ENCODE assay signal across 18 cellular contexts in the genomic region with DNA sequence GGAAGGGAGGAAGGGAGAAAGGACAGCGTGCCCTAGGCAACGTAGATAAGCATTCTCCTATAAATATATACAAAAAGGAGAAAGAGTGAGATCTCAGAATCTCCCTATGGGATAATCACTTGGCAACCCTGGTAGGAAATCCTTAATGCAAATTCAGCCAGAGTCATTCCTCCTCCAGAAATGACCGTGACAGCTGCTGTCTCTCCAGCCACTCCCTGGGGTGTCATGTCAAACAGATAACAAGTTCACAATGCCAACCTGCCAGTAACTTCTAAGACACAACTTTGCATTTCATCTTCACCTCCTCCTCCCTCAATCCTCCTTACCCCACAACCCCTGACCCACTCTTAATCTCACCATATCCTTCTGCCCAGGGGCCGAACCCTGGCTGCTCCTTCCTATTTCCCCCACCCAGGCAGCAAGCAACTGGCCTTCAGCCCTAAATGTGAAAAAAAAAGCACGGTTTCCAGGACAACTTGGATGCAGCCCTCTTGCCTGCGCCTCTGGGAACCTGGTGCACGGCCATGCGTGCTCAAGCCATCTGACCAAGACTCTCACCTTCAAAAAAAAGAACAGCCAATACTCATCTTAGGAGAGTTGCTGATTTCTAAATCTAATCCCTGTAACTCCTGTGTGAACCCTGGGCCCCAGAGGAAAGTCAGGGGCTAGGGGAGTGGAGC.
DNase-seq lines count a peak whose midpoint lies in the region; ATAC-seq, FAIRE-seq and TF ChIP-seq lines count a peak whose summit lies in the region.
"Had no signal": no experiment of that assay in that cellular context is flagged by ENCODE, and none has a peak within 500 bp of the region (broad histone marks: within the 10 kb centered on the region; RNA-seq: fewer than 3 reads in every experiment).

No MANE protein-coding gene starts in this region.

- H3K9me3 ChIP-seq in SJCRH30 (replicated peaks) (peaks cover 4% of the 10 kb centered on the region), WERI-Rb-1 (ENCODE audit: severe bottlenecking) (peaks cover 5% of the 10 kb centered on the region)

- intact Hi-C loops in activated CD8-positive, alpha-beta T cell treated with anti-CD3 and anti-CD28 coated beads for 36 hours (cut with micrococcal nuclease): no loop called here

- H3K27me3 ChIP-seq in SJCRH30 (no peaks in the 10 kb centered on the region), WERI-Rb-1 (ENCODE audit: insufficient read depth, low read depth, severe bottlenecking) (peaks cover 32% of the 10 kb centered on the region)

- H3K27ac ChIP-seq in SJCRH30 (peak overlapping the region; percentile 61), WERI-Rb-1 (no peak overlapping the region)

- no peak for TF ChIP-seq CTCF in glutamatergic neuron (IDR thresholded peaks at IDR 0.05; ENCODE audit: partially characterized antibody, unreplicated experiment)
- TF ChIP-seq CTCF in WERI-Rb-1 (IDR thresholded peaks at IDR 0.05; ENCODE audit: low read depth, low read length): no peak
- TF ChIP-seq CTCF in activated CD8-positive, alpha-beta T cell treated with anti-CD3 and anti-CD28 coated beads for 36 hours (IDR thresholded peaks at IDR 0.05): no peak

- H3K4me3 ChIP-seq in SJCRH30 (peak overlapping the region; percentile 24), WERI-Rb-1 (ENCODE audit: low read depth, low read length) (no peak overlapping the region)

- TF ChIP-seq POLR2A in H54 (IDR thresholded peaks at IDR 0.05; ENCODE audit: low read depth, low read length): no peak

- POLR2A ChIA-PET in activated CD8-positive, alpha-beta T cell treated with anti-CD3 and anti-CD28 coated beads for 36 hours (lab: Charles Lee): no interaction called here

- no peak for FAIRE-seq in H54 (lab: Jason Lieb, UNC)

- ATAC-seq in activated CD8-positive, alpha-beta T cell treated with anti-CD3 and anti-CD28 coated beads for 36 hours: no peak
- ATAC-seq in HG03469 (IDR thresholded peaks at IDR 0.05; ENCODE audit: unreplicated experiment): no peak

- peaks cover 29% of the 10 kb centered on the region for H3K4me1 ChIP-seq in SJCRH30

- peaks cover 2% of the 10 kb centered on the region for H3K27me3 Mint-ChIP-seq in glutamatergic neuron (ENCODE audit: unreplicated experiment)
- H3K27me3 Mint-ChIP-seq in activated CD8-positive, alpha-beta T cell treated with anti-CD3 and anti-CD28 coated beads for 36 hours: peaks cover 2% of the 10 kb centered on the region
- H3K27me3 Mint-ChIP-seq: CD4-positive, alpha-beta T cell had no signal

- H3K27ac Mint-ChIP-seq in glutamatergic neuron (ENCODE audit: unreplicated experiment): no peak overlapping the region
- no peak overlapping the region for H3K27ac Mint-ChIP-seq in activated CD8-positive, alpha-beta T cell treated with anti-CD3 and anti-CD28 coated beads for 36 hours
- H3K27ac Mint-ChIP-seq: CD4-positive, alpha-beta T cell had no signal

- CTCF ChIA-PET in activated CD8-positive, alpha-beta T cell treated with anti-CD3 and anti-CD28 coated beads for 36 hours (lab: Charles Lee): no interaction called here

- peaks cover 4% of the 10 kb centered on the region for H3K36me3 Mint-ChIP-seq in glutamatergic neuron (ENCODE audit: unreplicated experiment)
- H3K36me3 Mint-ChIP-seq in activated CD8-positive, alpha-beta T cell treated with anti-CD3 and anti-CD28 coated beads for 36 hours (ENCODE audit: low read depth): no peaks in the 10 kb centered on the region

- H3K4me1 Mint-ChIP-seq in glutamatergic neuron (ENCODE audit: low read depth, unreplicated experiment): peaks cover 16% of the 10 kb centered on the region
- H3K4me1 Mint-ChIP-seq in activated CD8-positive, alpha-beta T cell treated with anti-CD3 and anti-CD28 coated beads for 36 hours (ENCODE audit: low read depth): no peaks in the 10 kb centered on the region

- DNase-seq in Ammon's horn (ENCODE audit: low spot score) (peak; percentile 37), SJCRH30 (peak; percentile 60 to 80), glutamatergic neuron (no peak), myocyte (ENCODE audit: low read depth) (peak; percentile 23), WERI-Rb-1 (no peak), H54 (ENCODE audit: insufficient read length, low spot score) (no peak)
- DNase-seq in activated CD8-positive, alpha-beta T cell treated with anti-CD3 and anti-CD28 coated beads for 36 hours: no peak
- DNase-seq: AML-193; CD4-positive, alpha-beta T cell; HCEC 1CT; MV-4-11; NCI-H1436 treated with DMSO at 0.1 percent for 48 hours; NCI-H2227 treated with DMSO at 0.1 percent for 48 hours; NCI-H524 treated with DMSO at 0.1 percent for 48 hours; NK-92 treated with Interleukin-12 subunit alpha and Interleukin-12 subunit beta, amount 100 ng/mL, for 24 hours; OCI-M1; RPMI8226 had no signal

- H3K36me3 ChIP-seq in SJCRH30 (no peaks in the 10 kb centered on the region), WERI-Rb-1 (no peaks in the 10 kb centered on the region)

- H3K4me3 Mint-ChIP-seq in glutamatergic neuron (ENCODE audit: unreplicated experiment): peak overlapping the region; percentile 25
- H3K4me3 Mint-ChIP-seq in activated CD8-positive, alpha-beta T cell treated with anti-CD3 and anti-CD28 coated beads for 36 hours: no peak overlapping the region
- H3K4me3 Mint-ChIP-seq: CD4-positive, alpha-beta T cell had no signal

- H3K9me3 Mint-ChIP-seq in glutamatergic neuron (ENCODE audit: unreplicated experiment): no peaks in the 10 kb centered on the region
- peaks cover 4% of the 10 kb centered on the region for H3K9me3 Mint-ChIP-seq in activated CD8-positive, alpha-beta T cell treated with anti-CD3 and anti-CD28 coated beads for 36 hours
- H3K9me3 Mint-ChIP-seq: CD4-positive, alpha-beta T cell had no signal

Comparison
In these comparisons a context has a peak if more than half of its experiments do, and no peak if none do; other contexts are left out.
1. DNase-seq: peak in Ammon's horn (single experiment), SJCRH30 (2 of 2) and myocyte (single experiment); none in glutamatergic neuron (single experiment), WERI-Rb-1 (single experiment), H54 (single experiment) and activated CD8-positive, alpha-beta T cell treated with anti-CD3 and anti-CD28 coated beads for 36 hours (single experiment).